Comparison of ENCODE assay signal across 1 cellular context in the genomic region with DNA sequence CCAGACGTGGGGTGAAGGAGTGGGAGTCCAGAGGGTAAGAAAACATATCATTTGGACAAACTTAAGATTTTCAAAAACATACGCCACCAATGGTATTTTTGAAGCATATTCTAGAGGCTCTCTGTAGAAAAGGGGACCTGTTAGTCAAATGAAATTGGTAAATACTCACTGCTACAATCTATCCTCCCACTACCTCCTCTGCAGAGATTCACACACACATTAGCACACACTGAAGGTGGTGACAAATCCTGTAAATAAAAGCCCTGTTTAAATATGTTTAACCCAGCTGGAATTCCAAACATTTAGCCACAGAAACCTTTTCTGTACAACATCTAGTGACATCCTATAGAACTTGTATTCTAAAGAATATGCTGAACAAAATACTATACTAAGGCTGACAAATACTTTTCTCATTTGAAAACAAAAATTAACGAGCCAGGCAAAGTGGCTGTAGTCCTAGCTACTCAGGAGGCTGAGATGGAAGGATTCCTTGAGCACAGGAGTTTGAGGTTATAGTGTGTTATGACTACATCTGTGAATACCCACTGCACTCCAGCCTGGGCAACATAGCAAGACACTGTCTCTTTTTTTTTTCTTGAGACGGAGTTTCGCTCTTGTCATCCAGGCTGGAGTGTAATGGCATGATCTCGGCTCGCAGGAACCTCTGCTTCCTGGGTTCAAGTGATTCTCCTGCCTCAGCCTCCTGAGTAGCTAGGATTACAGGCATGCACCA.
TF ChIP-seq lines count a peak whose summit lies in the region.

No MANE protein-coding gene starts in this region.

TF ChIP-seq in HepG2, 621 proteins besides CTCF, POLR2A, EP300 and RAD21 (continued from another document and continues in another):
- TF ChIP-seq, protein P1, sequence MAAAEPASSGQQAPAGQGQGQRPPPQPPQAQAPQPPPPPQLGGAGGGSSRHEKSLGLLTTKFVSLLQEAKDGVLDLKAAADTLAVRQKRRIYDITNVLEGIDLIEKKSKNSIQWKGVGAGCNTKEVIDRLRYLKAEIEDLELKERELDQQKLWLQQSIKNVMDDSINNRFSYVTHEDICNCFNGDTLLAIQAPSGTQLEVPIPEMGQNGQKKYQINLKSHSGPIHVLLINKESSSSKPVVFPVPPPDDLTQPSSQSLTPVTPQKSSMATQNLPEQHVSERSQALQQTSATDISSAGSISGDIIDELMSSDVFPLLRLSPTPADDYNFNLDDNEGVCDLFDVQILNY (CRISPR knock-in tag; conservative IDR thresholded peaks at IDR 0.05): no peak
- TF ChIP-seq, protein P2, sequence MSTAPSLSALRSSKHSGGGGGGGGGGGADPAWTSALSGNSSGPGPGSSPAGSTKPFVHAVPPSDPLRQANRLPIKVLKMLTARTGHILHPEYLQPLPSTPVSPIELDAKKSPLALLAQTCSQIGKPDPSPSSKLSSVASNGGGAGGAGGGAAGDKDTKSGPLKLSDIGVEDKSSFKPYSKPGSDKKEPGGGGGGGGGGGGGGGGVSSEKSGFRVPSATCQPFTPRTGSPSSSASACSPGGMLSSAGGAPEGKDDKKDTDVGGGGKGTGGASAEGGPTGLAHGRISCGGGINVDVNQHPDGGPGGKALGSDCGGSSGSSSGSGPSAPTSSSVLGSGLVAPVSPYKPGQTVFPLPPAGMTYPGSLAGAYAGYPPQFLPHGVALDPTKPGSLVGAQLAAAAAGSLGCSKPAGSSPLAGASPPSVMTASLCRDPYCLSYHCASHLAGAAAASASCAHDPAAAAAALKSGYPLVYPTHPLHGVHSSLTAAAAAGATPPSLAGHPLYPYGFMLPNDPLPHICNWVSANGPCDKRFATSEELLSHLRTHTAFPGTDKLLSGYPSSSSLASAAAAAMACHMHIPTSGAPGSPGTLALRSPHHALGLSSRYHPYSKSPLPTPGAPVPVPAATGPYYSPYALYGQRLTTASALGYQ (CRISPR knock-in tag; IDR thresholded peaks at IDR 0.05): peak; percentile 46; the same call in 1 of the 2 replicates
- TF ChIP-seq ELF1 (CRISPR knock-in tag; IDR thresholded peaks at IDR 0.05): no peak
- no peak for TF ChIP-seq GTF3A (CRISPR knock-in tag; conservative IDR thresholded peaks at IDR 0.05)
- TF ChIP-seq SNAI1 (CRISPR knock-in tag; IDR thresholded peaks at IDR 0.05; ENCODE audit: borderline replicate concordance): no peak
- no peak for TF ChIP-seq ZNF225 (CRISPR knock-in tag; IDR thresholded peaks at IDR 0.05)
- TF ChIP-seq ZNF878 (CRISPR knock-in tag; IDR thresholded peaks at IDR 0.05): no peak; the same call in 1 of the 2 replicates
- TF ChIP-seq, protein P3, sequence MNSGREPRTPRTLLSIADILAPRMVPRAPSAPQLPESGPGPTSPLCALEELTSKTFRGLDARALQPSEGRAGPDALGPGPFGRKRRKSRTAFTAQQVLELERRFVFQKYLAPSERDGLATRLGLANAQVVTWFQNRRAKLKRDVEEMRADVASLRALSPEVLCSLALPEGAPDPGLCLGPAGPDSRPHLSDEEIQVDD (CRISPR knock-in tag; IDR thresholded peaks at IDR 0.05; ENCODE audit: borderline replicate concordance): no peak
- no peak for TF ChIP-seq ONECUT2 (CRISPR knock-in tag; IDR thresholded peaks at IDR 0.05)
- TF ChIP-seq HDAC1 (CRISPR knock-in tag; IDR thresholded peaks at IDR 0.05): 0 out of 2 replicates have a peak, but pooled peaks have one; percentile 28
- TF ChIP-seq ZFP82 (CRISPR knock-in tag; IDR thresholded peaks at IDR 0.05; ENCODE audit: borderline replicate concordance): no peak
- TF ChIP-seq SP4 (CRISPR knock-in tag; IDR thresholded peaks at IDR 0.05): no peak
- peak; percentile 30; the same call in 1 of the 2 replicates for TF ChIP-seq RARA (CRISPR knock-in tag; IDR thresholded peaks at IDR 0.05)
- no peak for TF ChIP-seq CBFB (CRISPR knock-in tag; IDR thresholded peaks at IDR 0.05)
- no peak for TF ChIP-seq ZNF160 (CRISPR knock-in tag; IDR thresholded peaks at IDR 0.05)
- TF ChIP-seq STAT5B (CRISPR knock-in tag; IDR thresholded peaks at IDR 0.05): no peak
- TF ChIP-seq KMT2B (CRISPR knock-in tag; IDR thresholded peaks at IDR 0.05): no peak
- TF ChIP-seq NR2F2 (IDR thresholded peaks at IDR 0.05; ENCODE audit: borderline replicate concordance, low read depth): peak; percentile 60; the same call in 1 of the 2 replicates
- TF ChIP-seq, protein P4, sequence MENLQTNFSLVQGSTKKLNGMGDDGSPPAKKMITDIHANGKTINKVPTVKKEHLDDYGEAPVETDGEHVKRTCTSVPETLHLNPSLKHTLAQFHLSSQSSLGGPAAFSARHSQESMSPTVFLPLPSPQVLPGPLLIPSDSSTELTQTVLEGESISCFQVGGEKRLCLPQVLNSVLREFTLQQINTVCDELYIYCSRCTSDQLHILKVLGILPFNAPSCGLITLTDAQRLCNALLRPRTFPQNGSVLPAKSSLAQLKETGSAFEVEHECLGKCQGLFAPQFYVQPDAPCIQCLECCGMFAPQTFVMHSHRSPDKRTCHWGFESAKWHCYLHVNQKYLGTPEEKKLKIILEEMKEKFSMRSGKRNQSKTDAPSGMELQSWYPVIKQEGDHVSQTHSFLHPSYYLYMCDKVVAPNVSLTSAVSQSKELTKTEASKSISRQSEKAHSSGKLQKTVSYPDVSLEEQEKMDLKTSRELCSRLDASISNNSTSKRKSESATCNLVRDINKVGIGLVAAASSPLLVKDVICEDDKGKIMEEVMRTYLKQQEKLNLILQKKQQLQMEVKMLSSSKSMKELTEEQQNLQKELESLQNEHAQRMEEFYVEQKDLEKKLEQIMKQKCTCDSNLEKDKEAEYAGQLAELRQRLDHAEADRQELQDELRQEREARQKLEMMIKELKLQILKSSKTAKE (CRISPR knock-in tag; IDR thresholded peaks at IDR 0.05; ENCODE audit: borderline replicate concordance): no peak
- 0 out of 2 replicates have a peak, but pooled peaks have one; percentile 20 for TF ChIP-seq FOXA1 (IDR thresholded peaks at IDR 0.05)
- TF ChIP-seq FOXA1 (CRISPR knock-in tag; IDR thresholded peaks at IDR 0.05): 0 out of 2 replicates have a peak, but pooled peaks have one; percentile 24
- no peak for TF ChIP-seq NR1H2 (CRISPR knock-in tag; IDR thresholded peaks at IDR 0.05; ENCODE audit: borderline replicate concordance, low read depth)
- TF ChIP-seq, protein P5, sequence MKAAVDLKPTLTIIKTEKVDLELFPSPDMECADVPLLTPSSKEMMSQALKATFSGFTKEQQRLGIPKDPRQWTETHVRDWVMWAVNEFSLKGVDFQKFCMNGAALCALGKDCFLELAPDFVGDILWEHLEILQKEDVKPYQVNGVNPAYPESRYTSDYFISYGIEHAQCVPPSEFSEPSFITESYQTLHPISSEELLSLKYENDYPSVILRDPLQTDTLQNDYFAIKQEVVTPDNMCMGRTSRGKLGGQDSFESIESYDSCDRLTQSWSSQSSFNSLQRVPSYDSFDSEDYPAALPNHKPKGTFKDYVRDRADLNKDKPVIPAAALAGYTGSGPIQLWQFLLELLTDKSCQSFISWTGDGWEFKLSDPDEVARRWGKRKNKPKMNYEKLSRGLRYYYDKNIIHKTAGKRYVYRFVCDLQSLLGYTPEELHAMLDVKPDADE (CRISPR knock-in tag; IDR thresholded peaks at IDR 0.05): no peak
- TF ChIP-seq, protein P6, sequence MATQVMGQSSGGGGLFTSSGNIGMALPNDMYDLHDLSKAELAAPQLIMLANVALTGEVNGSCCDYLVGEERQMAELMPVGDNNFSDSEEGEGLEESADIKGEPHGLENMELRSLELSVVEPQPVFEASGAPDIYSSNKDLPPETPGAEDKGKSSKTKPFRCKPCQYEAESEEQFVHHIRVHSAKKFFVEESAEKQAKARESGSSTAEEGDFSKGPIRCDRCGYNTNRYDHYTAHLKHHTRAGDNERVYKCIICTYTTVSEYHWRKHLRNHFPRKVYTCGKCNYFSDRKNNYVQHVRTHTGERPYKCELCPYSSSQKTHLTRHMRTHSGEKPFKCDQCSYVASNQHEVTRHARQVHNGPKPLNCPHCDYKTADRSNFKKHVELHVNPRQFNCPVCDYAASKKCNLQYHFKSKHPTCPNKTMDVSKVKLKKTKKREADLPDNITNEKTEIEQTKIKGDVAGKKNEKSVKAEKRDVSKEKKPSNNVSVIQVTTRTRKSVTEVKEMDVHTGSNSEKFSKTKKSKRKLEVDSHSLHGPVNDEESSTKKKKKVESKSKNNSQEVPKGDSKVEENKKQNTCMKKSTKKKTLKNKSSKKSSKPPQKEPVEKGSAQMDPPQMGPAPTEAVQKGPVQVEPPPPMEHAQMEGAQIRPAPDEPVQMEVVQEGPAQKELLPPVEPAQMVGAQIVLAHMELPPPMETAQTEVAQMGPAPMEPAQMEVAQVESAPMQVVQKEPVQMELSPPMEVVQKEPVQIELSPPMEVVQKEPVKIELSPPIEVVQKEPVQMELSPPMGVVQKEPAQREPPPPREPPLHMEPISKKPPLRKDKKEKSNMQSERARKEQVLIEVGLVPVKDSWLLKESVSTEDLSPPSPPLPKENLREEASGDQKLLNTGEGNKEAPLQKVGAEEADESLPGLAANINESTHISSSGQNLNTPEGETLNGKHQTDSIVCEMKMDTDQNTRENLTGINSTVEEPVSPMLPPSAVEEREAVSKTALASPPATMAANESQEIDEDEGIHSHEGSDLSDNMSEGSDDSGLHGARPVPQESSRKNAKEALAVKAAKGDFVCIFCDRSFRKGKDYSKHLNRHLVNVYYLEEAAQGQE (IDR thresholded peaks at IDR 0.05; ENCODE audit: borderline replicate concordance in 1 of 2, low read depth in 1 of 2, low read length in 2 of 2): no peak
- no peak for TF ChIP-seq FOXP1 (IDR thresholded peaks at IDR 0.05)
- TF ChIP-seq FOXP1 (CRISPR knock-in tag; IDR thresholded peaks at IDR 0.05): peak; percentile 64
- TF ChIP-seq NR2F1 (CRISPR knock-in tag; IDR thresholded peaks at IDR 0.05): peak in 1 of 2 experiments; percentile 73; a peak in 2 of 4 replicates
- no peak for TF ChIP-seq ZNF777 (CRISPR knock-in tag; IDR thresholded peaks at IDR 0.05)
- no peak for TF ChIP-seq ZNF790 (CRISPR knock-in tag; IDR thresholded peaks at IDR 0.05; ENCODE audit: borderline replicate concordance)
- TF ChIP-seq, protein P7, sequence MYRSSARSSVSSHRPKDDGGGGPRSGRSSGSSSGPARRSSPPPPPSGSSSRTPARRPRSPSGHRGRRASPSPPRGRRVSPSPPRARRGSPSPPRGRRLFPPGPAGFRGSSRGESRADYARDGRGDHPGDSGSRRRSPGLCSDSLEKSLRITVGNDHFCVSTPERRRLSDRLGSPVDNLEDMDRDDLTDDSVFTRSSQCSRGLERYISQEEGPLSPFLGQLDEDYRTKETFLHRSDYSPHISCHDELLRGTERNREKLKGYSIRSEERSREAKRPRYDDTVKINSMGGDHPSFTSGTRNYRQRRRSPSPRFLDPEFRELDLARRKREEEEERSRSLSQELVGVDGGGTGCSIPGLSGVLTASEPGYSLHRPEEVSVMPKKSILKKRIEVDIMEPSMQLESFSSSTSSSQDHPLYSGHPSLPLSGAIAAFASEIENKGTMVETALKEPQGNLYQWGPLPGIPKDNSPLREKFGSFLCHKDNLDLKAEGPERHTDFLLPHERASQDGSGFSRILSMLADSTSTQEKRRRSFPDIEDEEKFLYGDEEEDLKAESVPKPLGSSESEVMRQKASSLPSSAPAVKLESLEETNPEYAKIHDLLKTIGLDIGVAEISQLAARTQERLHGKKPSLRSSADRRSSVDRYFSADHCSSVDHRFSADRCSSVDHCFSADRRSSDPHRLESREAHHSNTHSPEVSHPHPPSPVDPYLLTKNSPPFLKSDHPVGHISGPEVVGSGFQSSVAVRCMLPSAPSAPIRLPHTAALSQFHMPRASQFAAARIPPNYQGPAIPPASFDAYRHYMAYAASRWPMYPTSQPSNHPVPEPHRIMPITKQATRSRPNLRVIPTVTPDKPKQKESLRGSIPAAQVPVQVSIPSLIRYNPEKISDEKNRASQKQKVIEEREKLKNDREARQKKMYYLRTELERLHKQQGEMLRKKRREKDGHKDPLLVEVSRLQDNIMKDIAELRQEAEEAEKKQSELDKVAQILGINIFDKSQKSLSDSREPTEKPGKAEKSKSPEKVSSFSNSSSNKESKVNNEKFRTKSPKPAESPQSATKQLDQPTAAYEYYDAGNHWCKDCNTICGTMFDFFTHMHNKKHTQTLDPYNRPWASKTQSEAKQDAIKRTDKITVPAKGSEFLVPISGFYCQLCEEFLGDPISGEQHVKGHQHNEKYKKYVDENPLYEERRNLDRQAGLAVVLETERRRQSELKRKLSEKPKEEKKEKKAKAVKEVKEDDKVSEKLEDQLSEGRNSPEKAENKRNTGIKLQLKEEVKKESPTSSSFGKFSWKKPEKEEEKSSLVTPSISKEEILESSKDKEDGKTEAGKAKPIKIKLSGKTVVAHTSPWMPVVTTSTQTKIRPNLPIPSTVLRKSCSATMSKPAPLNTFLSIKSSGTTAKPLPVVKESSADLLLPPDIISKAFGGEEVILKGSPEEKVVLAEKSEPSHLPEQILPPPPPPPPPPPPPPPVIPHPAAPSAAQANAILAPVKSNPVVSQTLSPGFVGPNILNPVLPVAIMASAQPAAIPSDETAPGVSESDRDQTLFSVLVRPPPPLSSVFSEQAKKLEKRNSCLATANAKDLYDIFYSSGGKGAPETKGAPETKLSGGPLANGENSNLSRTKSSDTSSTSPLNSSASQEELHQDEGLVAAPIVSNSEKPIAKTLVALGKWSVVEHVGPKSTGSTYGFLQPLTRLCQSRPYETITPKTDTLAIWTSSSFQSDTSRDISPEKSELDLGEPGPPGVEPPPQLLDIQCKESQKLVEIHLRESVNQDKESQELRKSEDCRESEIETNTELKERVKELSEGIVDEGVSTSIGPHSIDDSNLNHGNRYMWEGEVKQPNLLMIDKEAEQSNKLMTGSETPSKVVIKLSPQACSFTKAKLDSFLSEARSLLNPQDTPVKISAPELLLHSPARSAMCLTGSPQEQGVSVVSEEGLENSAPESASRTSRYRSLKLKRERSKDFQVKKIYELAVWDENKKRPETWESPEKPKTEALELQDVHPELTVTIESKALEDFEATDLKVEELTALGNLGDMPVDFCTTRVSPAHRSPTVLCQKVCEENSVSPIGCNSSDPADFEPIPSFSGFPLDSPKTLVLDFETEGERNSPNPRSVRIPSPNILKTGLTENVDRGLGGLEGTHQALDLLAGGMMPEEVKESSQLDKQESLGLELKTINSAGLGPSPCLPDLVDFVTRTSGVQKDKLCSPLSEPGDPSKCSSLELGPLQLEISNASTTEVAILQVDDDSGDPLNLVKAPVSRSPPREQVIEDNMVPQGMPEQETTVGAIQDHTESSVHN (CRISPR knock-in tag; IDR thresholded peaks at IDR 0.05): no peak
- no peak for TF ChIP-seq HIVEP1 (CRISPR knock-in tag; IDR thresholded peaks at IDR 0.05)
- TF ChIP-seq, protein P8, sequence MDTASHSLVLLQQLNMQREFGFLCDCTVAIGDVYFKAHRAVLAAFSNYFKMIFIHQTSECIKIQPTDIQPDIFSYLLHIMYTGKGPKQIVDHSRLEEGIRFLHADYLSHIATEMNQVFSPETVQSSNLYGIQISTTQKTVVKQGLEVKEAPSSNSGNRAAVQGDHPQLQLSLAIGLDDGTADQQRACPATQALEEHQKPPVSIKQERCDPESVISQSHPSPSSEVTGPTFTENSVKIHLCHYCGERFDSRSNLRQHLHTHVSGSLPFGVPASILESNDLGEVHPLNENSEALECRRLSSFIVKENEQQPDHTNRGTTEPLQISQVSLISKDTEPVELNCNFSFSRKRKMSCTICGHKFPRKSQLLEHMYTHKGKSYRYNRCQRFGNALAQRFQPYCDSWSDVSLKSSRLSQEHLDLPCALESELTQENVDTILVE (CRISPR knock-in tag; IDR thresholded peaks at IDR 0.05): no peak
- TF ChIP-seq, protein P9, sequence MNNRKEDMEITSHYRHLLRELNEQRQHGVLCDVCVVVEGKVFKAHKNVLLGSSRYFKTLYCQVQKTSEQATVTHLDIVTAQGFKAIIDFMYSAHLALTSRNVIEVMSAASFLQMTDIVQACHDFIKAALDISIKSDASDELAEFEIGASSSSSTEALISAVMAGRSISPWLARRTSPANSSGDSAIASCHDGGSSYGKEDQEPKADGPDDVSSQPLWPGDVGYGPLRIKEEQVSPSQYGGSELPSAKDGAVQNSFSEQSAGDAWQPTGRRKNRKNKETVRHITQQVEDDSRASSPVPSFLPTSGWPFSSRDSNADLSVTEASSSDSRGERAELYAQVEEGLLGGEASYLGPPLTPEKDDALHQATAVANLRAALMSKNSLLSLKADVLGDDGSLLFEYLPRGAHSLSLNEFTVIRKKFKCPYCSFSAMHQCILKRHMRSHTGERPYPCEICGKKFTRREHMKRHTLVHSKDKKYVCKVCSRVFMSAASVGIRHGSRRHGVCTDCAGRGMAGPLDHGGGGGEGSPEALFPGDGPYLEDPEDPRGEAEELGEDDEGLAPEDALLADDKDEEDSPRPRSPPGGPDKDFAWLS (CRISPR knock-in tag; IDR thresholded peaks at IDR 0.05; ENCODE audit: borderline replicate concordance): no peak
- TF ChIP-seq HOXA3 (CRISPR knock-in tag; IDR thresholded peaks at IDR 0.05): no peak
